Comparison of ENCODE assay signal across 13 cellular contexts in the genomic region with DNA sequence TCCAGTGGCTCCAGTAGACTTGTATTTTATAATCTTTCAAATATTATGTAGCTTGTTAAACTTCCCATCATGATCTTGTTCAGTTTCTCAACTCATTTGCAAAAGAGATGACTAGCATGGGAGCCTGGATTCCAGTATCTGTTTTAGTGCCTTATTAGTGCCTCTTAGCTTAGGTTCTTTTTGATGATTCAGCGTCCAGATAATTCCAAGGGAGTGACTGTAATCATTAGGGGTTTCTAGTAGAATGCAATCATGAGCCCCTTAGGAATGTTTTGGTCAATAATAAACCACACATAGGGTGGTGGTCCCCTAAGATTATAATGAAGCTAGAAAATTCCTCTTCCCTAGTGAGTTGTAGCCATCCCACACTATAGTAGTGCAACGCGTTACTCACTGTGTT. TPM values are rescaled to one million over a fixed set of nuclear protein-coding genes. Genes with fewer than 3 reads are reported as not detected.
DNase-seq lines count a peak whose midpoint lies in the region; ATAC-seq, FAIRE-seq and TF ChIP-seq lines count a peak whose summit lies in the region.
"Had no signal": no experiment of that assay in that cellular context is flagged by ENCODE, and none has a peak within 500 bp of the region (broad histone marks: within the 10 kb centered on the region; RNA-seq: fewer than 3 reads in every experiment).

No MANE protein-coding gene starts in this region.

- TF ChIP-seq CTCF in AG04449 (IDR thresholded peaks at IDR 0.05; ENCODE audit: insufficient read depth, low read length, missing control alignments) = no peak
- no peak for TF ChIP-seq CTCF in astrocyte of the spinal cord (IDR thresholded peaks at IDR 0.05; ENCODE audit: low read depth, low read length)

- DNase-seq in AG04449 (ENCODE audit: low read depth, low spot score) = peak; percentile 87
- DNase-seq in HS-5 (ENCODE audit: low read depth) = peak; percentile 87
- peak; percentile 92 for DNase-seq in astrocyte of the spinal cord (ENCODE audit: low read depth, low spot score)
- DNase-seq in kidney tubule cell (ENCODE audit: low spot score) = peak; percentile 96
- DNase-seq in dedifferentiated amniotic fluid mesenchymal stem cell (ENCODE audit: extremely low spot score) = no peak
- DNase-seq in stimulated activated CD4-positive, alpha-beta T cell treated with anti-CD3 and anti-CD28 coated beads, Interleukin-1b, Interleukin-23, amount 100 ng/mL, for 48 hours = no peak
- DNase-seq in frontal cortex (ENCODE audit: low spot score in 2 of 2) = no peak
- DNase-seq: activated CD8-positive, alpha-beta memory T cell treated with anti-CD3 and anti-CD28 coated beads, Interleukin-2, amount 50 U/mL, for 48 hours; CD8-positive, alpha-beta T cell; central memory CD4-positive, alpha-beta T cell; naive B cell; T-helper 9 cell had no signal

- FAIRE-seq in frontal cortex (lab: Jason Lieb, UNC) = no peak

- CTCF ChIA-PET in AG04449 (lab: Yijun Ruan, JAX) = interaction anchor here (1.0 to 1.3 kb wide), 2 partner anchors 70 to 147 kb away, joined by 3 read pairs; no protein-coding TSS in a partner anchor

- POLR2A ChIA-PET in AG04449 (lab: Yijun Ruan, JAX) = no interaction called here

- in situ Hi-C loops in astrocyte of the spinal cord (cut with HindIII; ENCODE audit: low sequenced_read_pairs) = no loop called here

- H3K4me3 ChIP-seq in AG04449 (ENCODE audit: low read depth, low read length) = no peak overlapping the region
- no peak overlapping the region for H3K4me3 ChIP-seq in astrocyte of the spinal cord (ENCODE audit: low read depth, low read length)

- ATAC-seq in GM18520 (IDR thresholded peaks at IDR 0.05; ENCODE audit: unreplicated experiment) = no peak
- ATAC-seq: CD8-positive, alpha-beta T cell had no signal

RNA-seq across cellular contexts. Expression of gene CD2AP, which starts 7.0 kb away (rescaled TPM):
- 17.9 TPM for total RNA-seq in frontal cortex

Comparison
In these comparisons a context has a peak if more than half of its experiments do, and no peak if none do; other contexts are left out.
1. DNase-seq: peak in AG04449 (single experiment), HS-5 (single experiment), astrocyte of the spinal cord (single experiment) and kidney tubule cell (single experiment); none in dedifferentiated amniotic fluid mesenchymal stem cell (single experiment), stimulated activated CD4-positive, alpha-beta T cell treated with anti-CD3 and anti-CD28 coated beads, Interleukin-1b, Interleukin-23, amount 100 ng/mL, for 48 hours (single experiment) and frontal cortex (0 of 2).